10 cellular contexts compared by ENCODE assay signal in genomic region chrX:47637546-47638195, GRCh38. TPM values are rescaled to one million over a fixed set of nuclear protein-coding genes. Genes with fewer than 3 reads are reported as not detected.
DNase-seq lines count a peak whose midpoint lies in the region; ATAC-seq, FAIRE-seq and TF ChIP-seq lines count a peak whose summit lies in the region.
"Had no signal": no experiment of that assay in that cellular context is flagged by ENCODE, and none has a peak within 500 bp of the region (broad histone marks: within the 10 kb centered on the region; RNA-seq: fewer than 3 reads in every experiment).

No MANE protein-coding gene starts in this region.

- no peaks in the 10 kb centered on the region for H3K27me3 ChIP-seq in small intestine (ENCODE audit: control insufficient read depth in 2 of 2, insufficient read depth in 2 of 2, low read length in 2 of 2)

- no peak for DNase-seq in activated B cell treated with CpG ODN at 0.5 μM for 24 hours
- DNase-seq in globus pallidus (ENCODE audit: low spot score): peak; percentile 52
- peak; percentile 34 to 53 for DNase-seq in stimulated activated CD4-positive, alpha-beta T cell treated with anti-CD3 and anti-CD28 coated beads, Interleukin-2, amount 100 ng/mL, for 24 hours
- DNase-seq in small intestine: no peak
- no peak for DNase-seq in NCI-H510A treated with DMSO at 0.1 percent for 48 hours (lab: John Stamatoyannopoulos, UW)
- no peak for DNase-seq in KG1 (lab: John Stamatoyannopoulos, UW)

- no peaks in the 10 kb centered on the region for H3K9me3 Mint-ChIP-seq in activated B cell treated with CpG ODN at 0.5 μM for 24 hours

- peak overlapping the region in 1 of 2 donors; percentile 15 for H3K4me3 ChIP-seq in small intestine (ENCODE audit: low read depth in 1 of 2, low read length in 2 of 2)

- POLR2A ChIA-PET in activated B cell treated with CpG ODN at 0.5 μM for 24 hours (lab: Charles Lee): no interaction called here

- ATAC-seq in GM21737 (IDR thresholded peaks at IDR 0.05; ENCODE audit: unreplicated experiment) (peak; percentile 60), activated B cell treated with CpG ODN at 0.5 μM for 24 hours (ENCODE audit: low read depth) (peak; percentile 96), GM21529 (IDR thresholded peaks at IDR 0.05; ENCODE audit: unreplicated experiment) (no peak)

- H3K4me3 Mint-ChIP-seq in activated B cell treated with CpG ODN at 0.5 μM for 24 hours: peak overlapping the region; percentile 63

- no peaks in the 10 kb centered on the region for H3K27me3 Mint-ChIP-seq in activated B cell treated with CpG ODN at 0.5 μM for 24 hours

- no peak for FAIRE-seq in small intestine (lab: Jason Lieb, UNC)
- FAIRE-seq: endometrium had no signal

- CTCF ChIA-PET in activated B cell treated with CpG ODN at 0.5 μM for 24 hours (lab: Charles Lee): no interaction called here

- H3K36me3 Mint-ChIP-seq in activated B cell treated with CpG ODN at 0.5 μM for 24 hours (ENCODE audit: low read depth): peaks cover 53% of the 10 kb centered on the region

- no peak overlapping the region for H3K27ac ChIP-seq in small intestine (ENCODE audit: low read depth in 1 of 2, low read length in 1 of 2)
- H3K27ac ChIP-seq: KMS-11 had no signal

- peaks cover 12% of the 10 kb centered on the region for H3K4me1 Mint-ChIP-seq in activated B cell treated with CpG ODN at 0.5 μM for 24 hours

- 60 to 85% (median 80%) methylated on average over 23 to 31 of the region's 31 CpGs for WGBS in small intestine, 3 donors

- no peaks in the 10 kb centered on the region for H3K4me1 ChIP-seq in small intestine (ENCODE audit: control insufficient read depth in 2 of 2, insufficient read depth in 1 of 2, low read depth in 1 of 2, low read length in 1 of 2)

- H3K9me3 ChIP-seq in small intestine (ENCODE audit: control insufficient read depth, low read depth): no peaks in the 10 kb centered on the region

- intact Hi-C loops in activated B cell treated with CpG ODN at 0.5 μM for 24 hours (cut with micrococcal nuclease): loop anchor here (2.0 to 5.0 kb wide), 3 partner anchors 13 to 445 kb away; partner anchors contain the start of genes ARAF, ELK1 and UBA1

- TF ChIP-seq CTCF in activated B cell treated with CpG ODN at 0.5 μM for 24 hours (IDR thresholded peaks at IDR 0.05): no peak

- H3K36me3 ChIP-seq in small intestine (ENCODE audit: control insufficient read depth in 2 of 2, insufficient read depth in 2 of 2, low read length in 2 of 2): peaks cover 2 to 3% of the 10 kb centered on the region in 2 donors

- H3K27ac Mint-ChIP-seq in activated B cell treated with CpG ODN at 0.5 μM for 24 hours: peak overlapping the region; percentile 79

RNA-seq across cellular contexts. Expression of gene CFP, which starts 7.9 kb away (rescaled TPM):
- total RNA-seq in activated B cell treated with CpG ODN at 0.5 μM for 24 hours: 0.42 and 0.91 TPM in 2 replicates
- 1 to 10 TPM in 2 of 3 donors, under 1 TPM in 1; 0.45 to 5.5 (median 4.1) TPM for polyA plus RNA-seq in small intestine

RNA-seq across cellular contexts. Expression of gene ELK1, which starts 12.7 kb away (rescaled TPM):
- 26.5 and 31.8 TPM in 2 replicates for total RNA-seq in activated B cell treated with CpG ODN at 0.5 μM for 24 hours
- 10 to 100 TPM in 2 of 3 donors, 1 to 10 TPM in 1; 8.7 to 20.7 (median 11.6) TPM for polyA plus RNA-seq in small intestine

RNA-seq across cellular contexts. Expression of gene SYN1, which starts 18.0 kb away (rescaled TPM):
- not detected in 2 replicates for total RNA-seq in activated B cell treated with CpG ODN at 0.5 μM for 24 hours
- 1 to 10 TPM in 1 of 3 donors, under 1 TPM in 1, not detected in 1; 0.27 to 3.0 TPM for polyA plus RNA-seq in small intestine

RNA-seq across cellular contexts. Expression of gene UXT, which starts 21.3 kb away (rescaled TPM):
- total RNA-seq in activated B cell treated with CpG ODN at 0.5 μM for 24 hours: 184 and 201 TPM in 2 replicates
- 100 to 1,000 TPM; 131 to 221 (median 167) TPM for polyA plus RNA-seq in small intestine

RNA-seq across cellular contexts. Expression of gene TIMP1, which starts 55.4 kb away (rescaled TPM):
- total RNA-seq in activated B cell treated with CpG ODN at 0.5 μM for 24 hours: 6.7 and 8.2 TPM in 2 replicates
- polyA plus RNA-seq in small intestine: 100 to 1,000 TPM in 1 of 3 donors, 10 to 100 TPM in 2; 19.5 to 196 (median 32.2) TPM

Comparison
In these comparisons a context has a peak if more than half of its experiments do, and no peak if none do; other contexts are left out.
1. DNase-seq: peak in globus pallidus (single experiment) and stimulated activated CD4-positive, alpha-beta T cell treated with anti-CD3 and anti-CD28 coated beads, Interleukin-2, amount 100 ng/mL, for 24 hours (2 of 2); none in activated B cell treated with CpG ODN at 0.5 μM for 24 hours (single experiment), small intestine (single experiment), NCI-H510A treated with DMSO at 0.1 percent for 48 hours (single experiment) and KG1 (single experiment).